In the genomic region with DNA sequence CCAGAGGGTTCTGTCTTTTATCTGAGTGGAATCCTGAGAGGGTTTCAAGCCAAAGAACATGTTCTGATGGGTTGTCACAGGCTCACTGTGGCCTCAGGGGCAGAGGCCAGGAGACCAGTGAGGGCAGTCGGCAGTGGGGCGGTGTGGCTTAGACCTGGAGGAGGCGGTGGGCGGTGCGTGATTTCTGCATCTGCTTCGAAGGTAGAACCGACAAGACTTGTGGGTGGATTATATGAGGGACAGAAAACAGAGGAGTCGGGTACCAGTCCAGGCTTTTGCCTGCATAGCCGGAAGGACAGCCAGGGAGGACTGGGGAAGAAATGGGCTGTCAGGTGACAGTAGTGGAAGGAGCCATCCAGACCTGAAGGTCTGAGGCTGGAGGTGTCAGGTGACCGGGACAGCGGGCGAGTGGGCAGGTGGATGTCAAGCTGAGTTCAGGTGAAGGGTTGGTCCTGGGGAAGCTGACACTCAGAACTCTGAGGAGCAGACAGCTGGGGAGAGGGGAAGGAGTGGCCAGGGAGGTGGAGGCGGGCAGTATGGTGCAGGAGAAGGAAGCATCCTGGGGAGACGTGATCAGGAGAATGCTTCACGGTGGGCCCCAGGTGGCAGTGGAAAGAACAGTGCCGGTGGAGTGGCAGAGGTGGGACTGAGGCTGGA, we compare ENCODE assay signal across 12 cellular contexts. TPM values are rescaled to one million over a fixed set of nuclear protein-coding genes. Genes with fewer than 3 reads are reported as not detected.
DNase-seq lines count a peak whose midpoint lies in the region; ATAC-seq and TF ChIP-seq lines count a peak whose summit lies in the region.
"Had no signal": no experiment of that assay in that cellular context is flagged by ENCODE, and none has a peak within 500 bp of the region (broad histone marks: within the 10 kb centered on the region; RNA-seq: fewer than 3 reads in every experiment).

No MANE protein-coding gene starts in this region.

- no peak for TF ChIP-seq EP300 in transverse colon (IDR thresholded peaks at IDR 0.05; ENCODE audit: low read depth)

- no peaks in the 10 kb centered on the region for H3K9me3 Mint-ChIP-seq in activated naive CD4-positive, alpha-beta T cell treated with anti-CD3 and anti-CD28 coated beads, Interleukin-2, amount 10 ng/mL, durations not matched to agents 7 days and 5 days
- no peaks in the 10 kb centered on the region for H3K9me3 Mint-ChIP-seq in activated CD8-positive, alpha-beta T cell treated with anti-CD3 and anti-CD28 coated beads, Interleukin-2, amount 10 ng/mL, durations not matched to agents 7 days and 5 days (ENCODE audit: insufficient read depth)

- H3K4me1 ChIP-seq in left lung = peaks cover 20 to 61% of the 10 kb centered on the region in 2 donors
- peaks cover 28 to 44% (median 33%) of the 10 kb centered on the region in 4 donors for H3K4me1 ChIP-seq in transverse colon

- TF ChIP-seq CTCF in left lung (IDR thresholded peaks at IDR 0.05) (no peak), transverse colon (IDR thresholded peaks at IDR 0.05) (no peak)

- no peak for TF ChIP-seq POLR2A in transverse colon (IDR thresholded peaks at IDR 0.05)

- peaks cover 0 to 51% of the 10 kb centered on the region in 2 donors for H3K36me3 ChIP-seq in left lung
- H3K36me3 ChIP-seq in transverse colon = peaks cover 0 to 9% (median 2%) of the 10 kb centered on the region in 4 donors

- H3K4me1 Mint-ChIP-seq in activated naive CD4-positive, alpha-beta T cell treated with anti-CD3 and anti-CD28 coated beads, Interleukin-2, amount 10 ng/mL, durations not matched to agents 7 days and 5 days = peaks cover 43% of the 10 kb centered on the region
- peaks cover 39% of the 10 kb centered on the region for H3K4me1 Mint-ChIP-seq in activated CD8-positive, alpha-beta T cell treated with anti-CD3 and anti-CD28 coated beads, Interleukin-2, amount 10 ng/mL, durations not matched to agents 7 days and 5 days (ENCODE audit: low read depth)

- H3K9me3 ChIP-seq in left lung = no peaks in the 10 kb centered on the region
- no peaks in the 10 kb centered on the region for H3K9me3 ChIP-seq in transverse colon
- H3K9me3 ChIP-seq: psoas muscle had no signal

- intact Hi-C loops in left lung (cut with DNase I) (no loop called here), transverse colon (cut with DNase I; ENCODE audit: low total_unique reads) (no loop called here)

- H3K4me3 Mint-ChIP-seq in activated naive CD4-positive, alpha-beta T cell treated with anti-CD3 and anti-CD28 coated beads, Interleukin-2, amount 10 ng/mL, durations not matched to agents 7 days and 5 days = peak overlapping the region; percentile 79
- peak overlapping the region; percentile 72 for H3K4me3 Mint-ChIP-seq in activated CD8-positive, alpha-beta T cell treated with anti-CD3 and anti-CD28 coated beads, Interleukin-2, amount 10 ng/mL, durations not matched to agents 7 days and 5 days

- H3K36me3 Mint-ChIP-seq in activated naive CD4-positive, alpha-beta T cell treated with anti-CD3 and anti-CD28 coated beads, Interleukin-2, amount 10 ng/mL, durations not matched to agents 7 days and 5 days = peaks cover 32% of the 10 kb centered on the region
- H3K36me3 Mint-ChIP-seq in activated CD8-positive, alpha-beta T cell treated with anti-CD3 and anti-CD28 coated beads, Interleukin-2, amount 10 ng/mL, durations not matched to agents 7 days and 5 days (ENCODE audit: low read depth) = peaks cover 18% of the 10 kb centered on the region

- H3K27ac ChIP-seq in left lung = peak overlapping the region; percentile 84 to 97
- H3K27ac ChIP-seq in transverse colon = peak overlapping the region; percentile 88 to 95 (median 91)
- H3K27ac ChIP-seq: psoas muscle had no signal

- in situ Hi-C loops in transverse colon (cut with MboI; ENCODE audit: low pct_ligation_motif_present in 1 of 4, low pct_unique_long_range_greater_than_20kb in 1 of 4, low sequenced_read_pairs in 3 of 4) = no loop called here

- CTCF ChIA-PET in activated naive CD4-positive, alpha-beta T cell treated with anti-CD3 and anti-CD28 coated beads, Interleukin-2, amount 10 ng/mL, durations not matched to agents 7 days and 5 days (lab: Charles Lee) = no interaction called here
- CTCF ChIA-PET in activated CD8-positive, alpha-beta T cell treated with anti-CD3 and anti-CD28 coated beads, Interleukin-2, amount 10 ng/mL, durations not matched to agents 7 days and 5 days (lab: Charles Lee) = interaction anchor here (1.1 kb wide), 1 partner anchor 11 kb away, joined by 3 read pairs; no protein-coding TSS in a partner anchor

- peak overlapping the region; percentile 62 for H3K27ac Mint-ChIP-seq in activated naive CD4-positive, alpha-beta T cell treated with anti-CD3 and anti-CD28 coated beads, Interleukin-2, amount 10 ng/mL, durations not matched to agents 7 days and 5 days
- H3K27ac Mint-ChIP-seq in activated CD8-positive, alpha-beta T cell treated with anti-CD3 and anti-CD28 coated beads, Interleukin-2, amount 10 ng/mL, durations not matched to agents 7 days and 5 days = peak overlapping the region; percentile 92

- peak overlapping the region in 1 of 2 donors; percentile 87 for H3K4me3 ChIP-seq in left lung
- H3K4me3 ChIP-seq in transverse colon = peak overlapping the region in 1 of 4 donors; percentile 75

- H3K27me3 Mint-ChIP-seq in activated naive CD4-positive, alpha-beta T cell treated with anti-CD3 and anti-CD28 coated beads, Interleukin-2, amount 10 ng/mL, durations not matched to agents 7 days and 5 days = peaks cover 11% of the 10 kb centered on the region
- H3K27me3 Mint-ChIP-seq in activated CD8-positive, alpha-beta T cell treated with anti-CD3 and anti-CD28 coated beads, Interleukin-2, amount 10 ng/mL, durations not matched to agents 7 days and 5 days (ENCODE audit: low read depth) = no peaks in the 10 kb centered on the region

- no peak for ATAC-seq in activated CD8-positive, alpha-beta T cell treated with anti-CD3 and anti-CD28 coated beads, Interleukin-2, amount 10 ng/mL, durations not matched to agents 7 days and 5 days
- ATAC-seq in left lung = no peak
- ATAC-seq: psoas muscle had no signal

- no peak for DNase-seq in activated naive CD4-positive, alpha-beta T cell treated with anti-CD3 and anti-CD28 coated beads, Interleukin-2, amount 10 ng/mL, durations not matched to agents 7 days and 5 days
- no peak for DNase-seq in activated naive CD4-positive, alpha-beta T cell treated with anti-CD3 and anti-CD28 coated beads, Interleukin-2, amount 50 U/mL, for 16 hours
- DNase-seq in activated CD8-positive, alpha-beta T cell treated with anti-CD3 and anti-CD28 coated beads, Interleukin-2, amount 10 ng/mL, durations not matched to agents 7 days and 5 days = no peak
- peak in 1 of 2 donors; percentile 45 for DNase-seq in left lung
- no peak for DNase-seq in transverse colon
- DNase-seq in NCI-H345 treated with DMSO at 0.1 percent for 48 hours (lab: John Stamatoyannopoulos, UW; ENCODE audit: unreplicated experiment) = no peak
- DNase-seq in activated gamma-delta T cell treated with Interleukin-2 at 50 U/mL for 16 hours = no peak
- no peak for DNase-seq in glomerular visceral epithelial cell (ENCODE audit: extremely low spot score)
- DNase-seq: HCEC 1CT, NCI-H510A treated with DMSO at 0.1 percent for 48 hours had no signal

- H3K27me3 ChIP-seq in left lung = no peaks in the 10 kb centered on the region
- H3K27me3 ChIP-seq in transverse colon = no peaks in the 10 kb centered on the region

- WGBS in transverse colon (ENCODE audit: low coverage in 1 of 2), 2 donors = 53 to 80% methylated on average over 3 to 16 of the region's 16 CpGs

- POLR2A ChIA-PET in activated CD8-positive, alpha-beta T cell treated with anti-CD3 and anti-CD28 coated beads, Interleukin-2, amount 10 ng/mL, durations not matched to agents 7 days and 5 days (lab: Charles Lee) = interaction anchor here (2.2 kb wide), 1 partner anchor 28 kb away, joined by 5 read pairs; the partner anchor contains the start of gene ATP5F1E

RNA-seq across cellular contexts. Expression of gene CTSZ, which starts 3.1 kb away (rescaled TPM):
- total RNA-seq in activated CD8-positive, alpha-beta T cell treated with anti-CD3 and anti-CD28 coated beads, Interleukin-2, amount 10 ng/mL, durations not matched to agents 7 days and 5 days = 10 to 100 TPM; 42.4 to 44.0 TPM
- 100 to 1,000 TPM; 452 to 479 TPM for total RNA-seq in left lung
- total RNA-seq in transverse colon = 100 to 1,000 TPM in 3 of 4 donors, 10 to 100 TPM in 1; 61.9 to 246 (median 226) TPM

RNA-seq across cellular contexts. Expression of gene TUBB1, which starts 15.3 kb away (rescaled TPM):
- total RNA-seq in activated CD8-positive, alpha-beta T cell treated with anti-CD3 and anti-CD28 coated beads, Interleukin-2, amount 10 ng/mL, durations not matched to agents 7 days and 5 days = not detected
- 1 to 10 TPM; 2.0 to 3.6 TPM for total RNA-seq in left lung
- not detected for total RNA-seq in transverse colon
- total RNA-seq: bronchial epithelial cell had no signal

RNA-seq across cellular contexts. Expression of gene NELFCD, which starts 22.9 kb away (rescaled TPM):
- 10 to 100 TPM; 89.0 to 89.5 TPM for total RNA-seq in activated CD8-positive, alpha-beta T cell treated with anti-CD3 and anti-CD28 coated beads, Interleukin-2, amount 10 ng/mL, durations not matched to agents 7 days and 5 days
- 10 to 100 TPM; 48.3 to 53.5 TPM for total RNA-seq in left lung
- 10 to 100 TPM; 43.7 to 68.1 (median 55.1) TPM for total RNA-seq in transverse colon

RNA-seq across cellular contexts. Expression of gene ATP5F1E, which starts 28.2 kb away (rescaled TPM):
- 10 to 100 TPM; 97.8 to 98.8 TPM for total RNA-seq in activated CD8-positive, alpha-beta T cell treated with anti-CD3 and anti-CD28 coated beads, Interleukin-2, amount 10 ng/mL, durations not matched to agents 7 days and 5 days
- total RNA-seq in left lung (10 to 100 TPM; 75.5 to 90.7 TPM), transverse colon (10 to 100 TPM in 3 of 4 donors, 1 to 10 TPM in 1; 7.2 to 33.0 (median 25.8) TPM)

RNA-seq across cellular contexts. Expression of gene PRELID3B, which starts 38.6 kb away (rescaled TPM):
- total RNA-seq in activated CD8-positive, alpha-beta T cell treated with anti-CD3 and anti-CD28 coated beads, Interleukin-2, amount 10 ng/mL, durations not matched to agents 7 days and 5 days = 10 to 100 TPM; 80.1 to 81.6 TPM
- total RNA-seq in left lung (10 to 100 TPM; 55.7 to 56.3 TPM), transverse colon (100 to 1,000 TPM in 2 of 4 donors, 10 to 100 TPM in 2; 25.3 to 119 (median 67.8) TPM)
